ENCODE assay signal across 8 cellular contexts in the genomic region with DNA sequence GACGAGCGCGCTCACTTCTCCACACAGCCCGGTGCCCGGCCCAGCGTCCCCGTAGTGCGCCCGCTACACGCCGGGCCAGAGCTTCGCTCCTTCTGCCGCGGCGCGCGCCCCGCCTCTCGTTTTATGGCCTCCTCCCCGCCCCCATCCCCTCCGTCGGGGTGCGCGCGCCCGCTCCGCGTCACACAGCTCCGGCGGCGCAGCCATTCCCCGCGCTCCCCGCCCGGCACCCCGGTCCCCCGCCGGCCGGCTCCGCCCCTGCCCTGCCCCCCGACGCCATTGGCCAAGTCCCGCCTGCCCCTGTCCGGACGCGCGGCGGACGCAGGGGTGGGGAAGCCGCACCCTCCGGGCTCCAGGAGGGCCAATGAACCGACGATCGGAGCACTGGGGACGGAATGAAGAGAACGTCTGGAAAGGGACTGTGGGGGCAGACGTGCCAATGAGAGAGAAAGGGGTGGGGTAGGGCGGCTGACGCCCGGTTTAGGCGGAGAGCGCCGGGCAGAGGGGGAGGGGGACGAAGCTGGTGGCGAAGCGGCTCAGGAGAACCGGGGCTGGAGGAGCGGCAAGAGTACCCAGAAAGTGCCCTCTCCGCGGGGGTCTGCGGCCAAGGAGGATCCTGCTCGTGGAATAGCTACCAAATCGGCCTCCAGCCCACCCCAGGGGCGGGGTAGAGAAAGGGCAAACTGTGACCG. TPM values are rescaled to one million over a fixed set of nuclear protein-coding genes. Genes with fewer than 3 reads are reported as not detected.
A peak's percentile ranks its signal among the peaks of the same experiment; 100 is the strongest.
DNase-seq lines count a peak whose midpoint lies in the region; ATAC-seq and TF ChIP-seq lines count a peak whose summit lies in the region.

A gene with protein sequence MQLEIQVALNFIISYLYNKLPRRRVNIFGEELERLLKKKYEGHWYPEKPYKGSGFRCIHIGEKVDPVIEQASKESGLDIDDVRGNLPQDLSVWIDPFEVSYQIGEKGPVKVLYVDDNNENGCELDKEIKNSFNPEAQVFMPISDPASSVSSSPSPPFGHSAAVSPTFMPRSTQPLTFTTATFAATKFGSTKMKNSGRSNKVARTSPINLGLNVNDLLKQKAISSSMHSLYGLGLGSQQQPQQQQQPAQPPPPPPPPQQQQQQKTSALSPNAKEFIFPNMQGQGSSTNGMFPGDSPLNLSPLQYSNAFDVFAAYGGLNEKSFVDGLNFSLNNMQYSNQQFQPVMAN (minus strand): TSS at position 94 of the 689 bp plus-strand sequence. CDS start 2,337 bp downstream, outside the sequence.

- H3K4me1 Mint-ChIP-seq in memory B cell: peaks cover 24% of the 10 kb centered on the region

- peaks cover 9% of the 10 kb centered on the region for H3K36me3 Mint-ChIP-seq in memory B cell

- ATAC-seq in memory B cell (ENCODE audit: low read depth): peak; percentile 73

- no peaks in the 10 kb centered on the region for H3K27me3 Mint-ChIP-seq in memory B cell

- no peaks in the 10 kb centered on the region for H3K9me3 Mint-ChIP-seq in memory B cell

- no peak for TF ChIP-seq CTCF in GM20000 (IDR thresholded peaks at IDR 0.05; ENCODE audit: extremely low read depth, missing control alignments)

- peak within 1 kb of the TSS; percentile 97 for H3K4me3 Mint-ChIP-seq in memory B cell

- peak within 1 kb of the TSS; percentile 96 for H3K27ac Mint-ChIP-seq in memory B cell

- DNase-seq in COLO668 (lab: John Stamatoyannopoulos, UW; ENCODE audit: unreplicated experiment) (peak; percentile 95), GM20000 (ENCODE audit: low spot score) (peak; percentile 97), HT-29 (ENCODE audit: low spot score) (peak; percentile 97), memory B cell (ENCODE audit: low spot score in 2 of 2) (peak; percentile 96 to 98)
- peak; percentile 98 for DNase-seq in NK-92 treated with Interleukin-12 subunit alpha and Interleukin-12 subunit beta, amount 100 ng/mL, for 24 hours (lab: John Stamatoyannopoulos, UW)
- peak; percentile 97 for DNase-seq in activated CD8-positive, alpha-beta memory T cell treated with anti-CD3 and anti-CD28 coated beads for 24 hours
- peak; percentile 94 for DNase-seq in effector CD4-positive, alpha-beta T cell
- DNase-seq in stimulated activated CD8-positive, alpha-beta memory T cell treated with anti-CD3 and anti-CD28 coated beads, Interleukin-12 subunit alpha, Interleukin-12 subunit beta, amount 100 ng/mL, for 1 hour (ENCODE audit: low read depth): peak; percentile 94

RNA-seq across cellular contexts. Expression of the gene that starts here (rescaled TPM):
- 33.8 and 43.0 TPM in 2 replicates for total RNA-seq in HT-29 (2014; rRNA removed; shearing (Covaris generic))

Comparison
In these comparisons a context has a peak if more than half of its experiments do, and no peak if none do; other contexts are left out.
1. Peak in every context shown above with its lines: DNase-seq and ATAC-seq.